Comparison of ENCODE assay signal across 10 cellular contexts in the genomic region with DNA sequence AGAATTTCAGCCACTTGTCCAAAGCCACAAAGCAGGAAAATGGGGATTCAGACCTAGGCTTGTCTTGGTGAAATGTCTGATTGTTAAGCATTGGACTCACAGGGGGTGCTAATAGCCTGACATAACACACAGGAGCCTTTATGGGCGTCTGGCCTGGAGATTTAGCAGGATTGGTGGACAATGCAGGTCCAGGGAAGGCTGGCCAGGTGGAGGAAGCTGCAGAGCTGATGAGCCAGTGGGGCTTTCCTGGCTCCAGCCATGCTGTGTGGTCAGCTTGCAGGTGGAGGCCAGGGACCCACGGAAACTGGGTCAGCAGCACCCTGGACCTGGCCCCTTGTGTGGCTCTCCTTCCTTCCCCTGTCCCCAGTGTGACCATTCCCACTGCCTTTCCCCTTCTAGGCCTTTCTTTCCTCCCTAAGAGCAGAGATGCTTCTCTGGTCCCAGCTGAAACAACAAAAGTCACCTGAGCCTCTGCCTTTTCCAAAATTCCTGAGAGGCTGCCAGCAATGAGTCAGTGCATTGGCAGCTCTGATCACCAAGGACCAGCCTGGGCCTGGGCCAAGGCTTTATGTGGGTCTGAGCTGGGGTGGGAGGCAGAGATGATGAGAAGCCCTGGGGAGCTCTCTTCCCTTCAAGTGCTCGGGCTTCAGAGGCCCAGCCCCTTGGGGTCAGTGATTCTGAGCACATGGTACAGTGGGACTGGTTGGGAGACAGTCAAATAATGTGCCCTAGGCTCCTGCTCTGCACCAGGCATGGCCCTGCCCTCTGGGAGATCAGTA.
A peak's percentile ranks its signal among the peaks of the same experiment; 100 is the strongest.
DNase-seq lines count a peak whose midpoint lies in the region; ATAC-seq, FAIRE-seq and TF ChIP-seq lines count a peak whose summit lies in the region.
"Had no signal": no experiment of that assay in that cellular context is flagged by ENCODE, and none has a peak within 500 bp of the region (broad histone marks: within the 10 kb centered on the region; RNA-seq: fewer than 3 reads in every experiment).

No MANE protein-coding gene starts in this region.

- no peaks in the 10 kb centered on the region for H3K27me3 Mint-ChIP-seq in brain
- H3K27me3 Mint-ChIP-seq: activated B cell treated with CpG ODN at 0.5 μM for 24 hours had no signal

- no peak for FAIRE-seq in urothelium cell line (lab: Jason Lieb, UNC)
- FAIRE-seq: A204.1 had no signal

- peak overlapping the region in 3 of 5 experiments; percentile 48 to 55 (median 55) for H3K27ac Mint-ChIP-seq in brain
- H3K27ac Mint-ChIP-seq: activated B cell treated with CpG ODN at 0.5 μM for 24 hours had no signal

- TF ChIP-seq CTCF in brain (conservative IDR thresholded peaks at IDR 0.05), result no peak

- H3K4me1 Mint-ChIP-seq in brain, result peaks cover 30% of the 10 kb centered on the region

- no peak overlapping the region for H3K4me3 Mint-ChIP-seq in brain
- H3K4me3 Mint-ChIP-seq: activated B cell treated with CpG ODN at 0.5 μM for 24 hours had no signal

- DNase-seq in DMS53 (lab: John Stamatoyannopoulos, UW) (peak; percentile 63), DMS53 treated with DMSO at 0.1 percent for 48 hours (lab: John Stamatoyannopoulos, UW; ENCODE audit: unreplicated experiment) (no peak), kidney glomerular epithelial cell (lab: John Stamatoyannopoulos, UW) (peak; percentile 94), urothelium cell line (ENCODE audit: low spot score) (peak; percentile 94)
- DNase-seq in stimulated activated CD4-positive, alpha-beta T cell treated with anti-CD3 and anti-CD28 coated beads, Interleukin-12 subunit alpha, Interleukin-12 subunit beta, amount 100 ng/mL, for 4 hours, result no peak
- no peak for DNase-seq in stimulated activated CD4-positive, alpha-beta T cell treated with anti-CD3 and anti-CD28 coated beads, Interleukin-15, amount 100 ng/mL, for 24 hours
- DNase-seq: activated B cell treated with CpG ODN at 0.5 μM for 24 hours had no signal

- H3K36me3 Mint-ChIP-seq in brain, result no peaks in the 10 kb centered on the region

- no peak for ATAC-seq in HG03457 (IDR thresholded peaks at IDR 0.05; ENCODE audit: unreplicated experiment)

- H3K9me3 Mint-ChIP-seq in brain, result no peaks in the 10 kb centered on the region
- H3K9me3 Mint-ChIP-seq: activated B cell treated with CpG ODN at 0.5 μM for 24 hours had no signal

Comparison
In these comparisons a context has a peak if more than half of its experiments do, and no peak if none do; other contexts are left out.
1. DNase-seq: peak in DMS53 (single experiment), kidney glomerular epithelial cell (single experiment) and urothelium cell line (single experiment); none in DMS53 treated with DMSO at 0.1 percent for 48 hours (single experiment), stimulated activated CD4-positive, alpha-beta T cell treated with anti-CD3 and anti-CD28 coated beads, Interleukin-12 subunit alpha, Interleukin-12 subunit beta, amount 100 ng/mL, for 4 hours (single experiment) and stimulated activated CD4-positive, alpha-beta T cell treated with anti-CD3 and anti-CD28 coated beads, Interleukin-15, amount 100 ng/mL, for 24 hours (single experiment).